In the genomic region with DNA sequence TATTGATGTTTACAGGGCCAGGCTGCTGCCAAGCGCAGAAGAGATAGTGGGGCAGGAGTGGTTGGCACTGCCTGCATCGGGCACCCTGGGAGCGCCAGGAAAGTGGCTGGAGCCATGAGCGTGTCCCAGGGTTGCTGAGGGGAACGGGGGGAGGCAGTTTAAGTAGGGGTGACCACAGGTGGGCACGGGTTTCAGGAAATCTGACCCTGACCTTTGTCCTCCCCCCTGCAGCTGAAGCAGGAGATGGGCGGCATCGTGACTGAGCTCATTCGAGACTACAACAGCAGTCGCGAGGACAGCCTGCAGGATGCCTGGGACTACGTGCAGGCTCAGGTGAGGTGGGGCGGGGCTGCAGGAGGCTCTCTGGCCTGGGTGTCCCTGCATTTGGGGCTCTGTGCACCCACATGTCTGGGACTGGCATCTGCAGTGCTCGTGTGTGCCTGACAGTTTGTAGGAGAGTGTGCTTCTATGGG, we compare ENCODE assay signal across 11 cellular contexts. TPM values are rescaled to one million over a fixed set of nuclear protein-coding genes. Genes with fewer than 3 reads are reported as not detected.
A peak's percentile ranks its signal among the peaks of the same experiment; 100 is the strongest.
DNase-seq lines count a peak whose midpoint lies in the region; ATAC-seq and TF ChIP-seq lines count a peak whose summit lies in the region.
"Had no signal": no experiment of that assay in that cellular context is flagged by ENCODE, and none has a peak within 500 bp of the region (broad histone marks: within the 10 kb centered on the region; RNA-seq: fewer than 3 reads in every experiment).

No MANE protein-coding gene starts in this region.

- peaks cover 90% of the 10 kb centered on the region for H3K36me3 Mint-ChIP-seq in activated T-cell treated with anti-CD3 and anti-CD28 coated beads, Interleukin-2, amount 50 U/mL, for 24 hours (ENCODE audit: low read depth)
- H3K36me3 Mint-ChIP-seq in activated CD8-positive, alpha-beta T cell treated with anti-CD3 and anti-CD28 coated beads for 36 hours (ENCODE audit: low read depth), result peaks cover 66% of the 10 kb centered on the region
- no peaks in the 10 kb centered on the region for H3K36me3 Mint-ChIP-seq in Caco-2 (ENCODE audit: insufficient read depth, unreplicated experiment)

- no peak for TF ChIP-seq CTCF in activated CD8-positive, alpha-beta T cell treated with anti-CD3 and anti-CD28 coated beads for 36 hours (IDR thresholded peaks at IDR 0.05)
- TF ChIP-seq CTCF in Caco-2 (IDR thresholded peaks at IDR 0.05; ENCODE audit: insufficient read depth in 1 of 2, low read depth in 1 of 2, low read length in 1 of 2, severe bottlenecking in 1 of 2, unreplicated experiment in 1 of 2), result no peak

- no peaks in the 10 kb centered on the region for H3K9me3 ChIP-seq in Caco-2

- no peak for ATAC-seq in activated CD8-positive, alpha-beta T cell treated with anti-CD3 and anti-CD28 coated beads for 36 hours
- ATAC-seq in left ventricle myocardium superior (peak; percentile 60), GM21723 (IDR thresholded peaks at IDR 0.05; ENCODE audit: unreplicated experiment) (no peak), HG03457 (IDR thresholded peaks at IDR 0.05; ENCODE audit: unreplicated experiment) (no peak)

- CTCF ChIA-PET in activated CD8-positive, alpha-beta T cell treated with anti-CD3 and anti-CD28 coated beads for 36 hours (lab: Charles Lee), result interaction anchor here (0.7 to 10.1 kb wide), 3 partner anchors 21 to 110 kb away, joined by 3 to 307 read pairs (median 3); partner anchors contain the start of gene CD82
- CTCF ChIA-PET in Caco-2 (lab: Charles Lee), result interaction anchor here (0.8 to 1.5 kb wide), 2 partner anchors 58 to 92 kb away, joined by 3 to 8 read pairs; no protein-coding TSS in a partner anchor

- POLR2A ChIA-PET in activated CD8-positive, alpha-beta T cell treated with anti-CD3 and anti-CD28 coated beads for 36 hours (lab: Charles Lee), result interaction anchor here (1.1 to 1.9 kb wide), 2 partner anchors 17 to 64 kb away, joined by 3 to 4 read pairs; no protein-coding TSS in a partner anchor
- POLR2A ChIA-PET in Caco-2 (lab: Charles Lee), result no interaction called here

- peak overlapping the region; percentile 81 for H3K27ac ChIP-seq in substantia nigra (ENCODE audit: low read depth, low read length, poor library complexity, severe bottlenecking)

- no peaks in the 10 kb centered on the region for H3K9me3 Mint-ChIP-seq in activated T-cell treated with anti-CD3 and anti-CD28 coated beads, Interleukin-2, amount 50 U/mL, for 24 hours
- no peaks in the 10 kb centered on the region for H3K9me3 Mint-ChIP-seq in activated CD8-positive, alpha-beta T cell treated with anti-CD3 and anti-CD28 coated beads for 36 hours
- H3K9me3 Mint-ChIP-seq in Caco-2 (ENCODE audit: unreplicated experiment), result no peaks in the 10 kb centered on the region

- H3K36me3 ChIP-seq in Caco-2 (ENCODE audit: control insufficient read depth, insufficient read depth, low read length), result no peaks in the 10 kb centered on the region

- no peak for DNase-seq in activated T-cell treated with anti-CD3 and anti-CD28 coated beads, Interleukin-2, amount 50 U/mL, for 24 hours
- DNase-seq in activated T-cell treated with anti-CD3 and anti-CD28 coated beads, Interleukin-2, amount 50 U/mL, for 48 hours, result no peak
- no peak for DNase-seq in activated CD8-positive, alpha-beta T cell treated with anti-CD3 and anti-CD28 coated beads for 36 hours
- peak; percentile 58 for DNase-seq in left ventricle myocardium superior
- no peak for DNase-seq in substantia nigra (lab: John Stamatoyannopoulos, UW)
- DNase-seq in Caco-2, result no peak
- DNase-seq: Calu3, MM.1S, NCI-H2081 treated with DMSO at 0.1 percent for 48 hours had no signal

- H3K27me3 Mint-ChIP-seq in activated T-cell treated with anti-CD3 and anti-CD28 coated beads, Interleukin-2, amount 50 U/mL, for 24 hours, result no peaks in the 10 kb centered on the region
- no peaks in the 10 kb centered on the region for H3K27me3 Mint-ChIP-seq in activated CD8-positive, alpha-beta T cell treated with anti-CD3 and anti-CD28 coated beads for 36 hours
- peaks cover 4% of the 10 kb centered on the region for H3K27me3 Mint-ChIP-seq in Caco-2 (ENCODE audit: insufficient read depth, unreplicated experiment)

- H3K27me3 ChIP-seq in Caco-2 (replicated peaks; ENCODE audit: control insufficient read depth, insufficient read depth, low read length), result no peaks in the 10 kb centered on the region; the same call in 1 of the 2 replicates

- H3K4me1 Mint-ChIP-seq in activated T-cell treated with anti-CD3 and anti-CD28 coated beads, Interleukin-2, amount 50 U/mL, for 24 hours (ENCODE audit: low read depth), result peaks cover 51% of the 10 kb centered on the region
- H3K4me1 Mint-ChIP-seq in activated CD8-positive, alpha-beta T cell treated with anti-CD3 and anti-CD28 coated beads for 36 hours (ENCODE audit: low read depth), result peaks cover 36% of the 10 kb centered on the region
- no peaks in the 10 kb centered on the region for H3K4me1 Mint-ChIP-seq in Caco-2 (ENCODE audit: low read depth, unreplicated experiment)

- no peak overlapping the region for H3K4me3 Mint-ChIP-seq in activated T-cell treated with anti-CD3 and anti-CD28 coated beads, Interleukin-2, amount 50 U/mL, for 24 hours
- no peak overlapping the region for H3K4me3 Mint-ChIP-seq in activated CD8-positive, alpha-beta T cell treated with anti-CD3 and anti-CD28 coated beads for 36 hours
- H3K4me3 Mint-ChIP-seq in Caco-2 (ENCODE audit: unreplicated experiment), result no peak overlapping the region

- intact Hi-C loops in activated CD8-positive, alpha-beta T cell treated with anti-CD3 and anti-CD28 coated beads for 36 hours (cut with micrococcal nuclease), result no loop called here
- intact Hi-C loops in left ventricle myocardium superior (cut with micrococcal nuclease) (loop anchor here (2.0 kb wide), 1 partner anchor 54 kb away; no protein-coding TSS in a partner anchor), Caco-2 (cut with micrococcal nuclease; ENCODE audit: unreplicated experiment) (no loop called here)

- no peak overlapping the region for H3K4me3 ChIP-seq in Caco-2 (ENCODE audit: low read depth, low read length)

- peak overlapping the region; percentile 79 for H3K27ac Mint-ChIP-seq in activated T-cell treated with anti-CD3 and anti-CD28 coated beads, Interleukin-2, amount 50 U/mL, for 24 hours
- peak overlapping the region; percentile 38 for H3K27ac Mint-ChIP-seq in activated CD8-positive, alpha-beta T cell treated with anti-CD3 and anti-CD28 coated beads for 36 hours
- no peak overlapping the region for H3K27ac Mint-ChIP-seq in Caco-2 (ENCODE audit: unreplicated experiment)

- no TSS peak for BruUV-seq in Caco-2 (replicated peaks; lab: Mats Ljungman, UMichigan)

- no peaks in the 10 kb centered on the region for H3K4me1 ChIP-seq in Caco-2

RNA-seq across cellular contexts. Expression of gene CD82, which starts 49.6 kb away (rescaled TPM):
- 100 to 1,000 TPM; 289 to 319 TPM for total RNA-seq in activated CD8-positive, alpha-beta T cell treated with anti-CD3 and anti-CD28 coated beads for 36 hours
- 58.0 TPM for total RNA-seq in left ventricle myocardium superior
- total RNA-seq in Caco-2 (2022), result 3.7 and 4.3 TPM in 2 replicates

Comparison
In these comparisons a context has a peak if more than half of its experiments do, and no peak if none do; other contexts are left out.
1. RNA of gene CD82, which starts 49.6 kb away (total RNA-seq): 289 to 319 TPM in activated CD8-positive, alpha-beta T cell treated with anti-CD3 and anti-CD28 coated beads for 36 hours and 58.0 TPM in left ventricle myocardium superior (single experiment); 3.7 to 4.3 TPM in Caco-2; every median in the first group is over 10 times any median in the second.